Comparison of ENCODE assay signal across 11 cellular contexts in the genomic region with DNA sequence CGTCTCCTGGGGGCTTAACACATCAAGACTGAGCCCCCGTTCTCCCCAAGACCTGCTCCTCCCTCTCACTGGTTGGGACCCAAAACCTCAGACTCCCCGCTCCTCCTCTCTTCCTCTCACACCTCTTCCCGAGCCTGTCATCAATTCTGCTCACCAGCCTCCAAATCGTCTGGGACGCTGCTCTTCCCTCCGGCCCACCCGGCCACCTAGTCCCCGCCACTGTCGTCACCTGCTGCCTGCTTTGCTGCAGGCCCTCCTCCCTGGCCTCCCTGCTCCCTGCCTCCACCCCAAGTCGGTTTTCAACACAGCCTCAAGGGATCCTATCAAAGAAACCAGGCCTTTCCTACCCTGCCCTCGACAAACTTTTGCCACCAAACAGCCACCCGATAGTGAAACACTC. TPM values are rescaled to one million over a fixed set of nuclear protein-coding genes. Genes with fewer than 3 reads are reported as not detected.
A peak's percentile ranks its signal among the peaks of the same experiment; 100 is the strongest.
DNase-seq lines count a peak whose midpoint lies in the region; ATAC-seq, FAIRE-seq and TF ChIP-seq lines count a peak whose summit lies in the region.
"Had no signal": no experiment of that assay in that cellular context is flagged by ENCODE, and none has a peak within 500 bp of the region (broad histone marks: within the 10 kb centered on the region; RNA-seq: fewer than 3 reads in every experiment).

No MANE protein-coding gene starts in this region.

- TF ChIP-seq EP300 in upper lobe of left lung (IDR thresholded peaks at IDR 0.05) (no peak), ovary (IDR thresholded peaks at IDR 0.05) (no peak)

- CTCF ChIA-PET in endothelial cell of umbilical vein (lab: Charles Lee), result interaction anchor here (0.9 to 3.6 kb wide), 5 partner anchors 10 to 79 kb away, joined by 3 to 18 read pairs (median 3); no protein-coding TSS in a partner anchor

- POLR2A ChIA-PET in endothelial cell of umbilical vein (lab: Charles Lee), result interaction anchor here (0.7 kb wide), 1 partner anchor 29 kb away, joined by 3 read pairs; no protein-coding TSS in a partner anchor

- no peak for FAIRE-seq in endothelial cell of umbilical vein (lab: Jason Lieb, UNC)

- H4K20me1 ChIP-seq in SU-DHL-6 (ENCODE audit: low read depth, low read length), result no peaks in the 10 kb centered on the region
- no peaks in the 10 kb centered on the region for H4K20me1 ChIP-seq in endothelial cell of umbilical vein (replicated peaks; ENCODE audit: control insufficient read depth, extremely low read depth, insufficient read depth, low read length)

- BruUV-seq in endothelial cell of umbilical vein (replicated peaks; lab: Mats Ljungman, UMichigan), result no TSS peak

- peak overlapping the region in 2 of 10 donors; percentile 13 to 57 for H3K4me3 ChIP-seq in heart right ventricle
- H3K4me3 ChIP-seq in SU-DHL-6 (ENCODE audit: insufficient read depth, low read length, poor library complexity, severe bottlenecking), result no peak overlapping the region
- peak overlapping the region in 1 of 3 experiments; percentile 18 for H3K4me3 ChIP-seq in endothelial cell of umbilical vein (replicated peaks in 1 of 3; ENCODE audit: insufficient read depth in 1 of 3, low read depth in 1 of 3, low read length in 3 of 3)
- no peak overlapping the region for H3K4me3 ChIP-seq in upper lobe of left lung
- no peak overlapping the region for H3K4me3 ChIP-seq in ovary

- DNase-seq in heart right ventricle, result no peak
- DNase-seq in left ventricle myocardium superior, result no peak
- no peak for DNase-seq in endothelial cell of umbilical vein (ENCODE audit: low read depth, low spot score)
- DNase-seq in upper lobe of left lung, result no peak
- no peak for DNase-seq in ovary
- DNase-seq in inferior parietal cortex (ENCODE audit: extremely low spot score), result no peak
- DNase-seq: AML-193 had no signal

- H2AFZ ChIP-seq in SU-DHL-6 (ENCODE audit: low read depth, low read length, severe bottlenecking), result no peak overlapping the region
- no peak overlapping the region for H2AFZ ChIP-seq in endothelial cell of umbilical vein (ENCODE audit: low read depth, low read length)
- H2AFZ ChIP-seq: parathyroid adenoma had no signal

- no peaks in the 10 kb centered on the region for H3K9me1 ChIP-seq in endothelial cell of umbilical vein (replicated peaks; ENCODE audit: control insufficient read depth, extremely low read depth, insufficient read depth, low read length)

- H3K9ac ChIP-seq in SU-DHL-6 (ENCODE audit: low read length) (no peak overlapping the region), endothelial cell of umbilical vein (replicated peaks; ENCODE audit: extremely low read depth, insufficient read depth, low read length) (peak overlapping the region; percentile 19)
- H3K9ac ChIP-seq: parathyroid adenoma had no signal

- no peak for TF ChIP-seq POLR2A in endothelial cell of umbilical vein (IDR thresholded peaks at IDR 0.05; ENCODE audit: low read depth, low read length)
- no peak for TF ChIP-seq POLR2A in upper lobe of left lung (IDR thresholded peaks at IDR 0.05)
- TF ChIP-seq POLR2A in ovary (IDR thresholded peaks at IDR 0.05), result no peak

- peaks cover 0 to 44% (median 33%) of the 10 kb centered on the region in 9 donors for H3K4me1 ChIP-seq in heart right ventricle
- peaks cover 34% of the 10 kb centered on the region for H3K4me1 ChIP-seq in endothelial cell of umbilical vein (ENCODE audit: control insufficient read depth, extremely low read depth, insufficient read depth, low read length)
- H3K4me1 ChIP-seq in upper lobe of left lung, result peaks cover 30 to 43% (median 38%) of the 10 kb centered on the region in 4 donors
- H3K4me1 ChIP-seq in ovary (ENCODE audit: insufficient read depth), result no peaks in the 10 kb centered on the region
- H3K4me1 ChIP-seq: parathyroid adenoma had no signal

- 58 to 71% methylated on average over 13 of the region's 13 CpGs for WGBS in heart right ventricle, 2 donors
- 69 to 74% methylated on average over 13 of the region's 13 CpGs for WGBS in upper lobe of left lung, 2 donors
- WGBS in ovary, 3 donors, result 75 to 82% (median 80%) methylated on average over 13 of the region's 13 CpGs

- peaks cover 0 to 25% (median 0%) of the 10 kb centered on the region in 9 donors for H3K36me3 ChIP-seq in heart right ventricle
- H3K36me3 ChIP-seq in SU-DHL-6 (ENCODE audit: low read length), result no peaks in the 10 kb centered on the region
- H3K36me3 ChIP-seq in endothelial cell of umbilical vein (ENCODE audit: control insufficient read depth in 2 of 2, extremely low read depth in 1 of 2, insufficient read depth in 2 of 2, low read length in 2 of 2), result peaks cover 2 to 19% of the 10 kb centered on the region in 2 experiments
- H3K36me3 ChIP-seq in upper lobe of left lung, result peaks cover 0 to 21% (median 10%) of the 10 kb centered on the region in 4 donors
- no peaks in the 10 kb centered on the region for H3K36me3 ChIP-seq in ovary
- H3K36me3 ChIP-seq: ascending aorta had no signal

- H3K79me2 ChIP-seq in SU-DHL-6 (ENCODE audit: insufficient read depth, low read length), result peaks cover 57% of the 10 kb centered on the region
- H3K79me2 ChIP-seq in endothelial cell of umbilical vein (ENCODE audit: control insufficient read depth, insufficient read depth, low read length), result peaks cover 66% of the 10 kb centered on the region
- H3K79me2 ChIP-seq: parathyroid adenoma had no signal

- 0 out of 2 replicates have a peak, but pooled peaks cover 6% of the 10 kb centered on the region for H3F3A ChIP-seq in SU-DHL-6 (ENCODE audit: insufficient read depth)

- H3K27me3 ChIP-seq in heart right ventricle (peaks cover 0 to 21% (median 0%) of the 10 kb centered on the region in 7 donors), SU-DHL-6 (ENCODE audit: low read length) (no peaks in the 10 kb centered on the region), endothelial cell of umbilical vein (ENCODE audit: control insufficient read depth in 2 of 2, insufficient read depth in 2 of 2, low read length in 2 of 2) (no peaks in the 10 kb centered on the region), upper lobe of left lung (no peaks in the 10 kb centered on the region), ovary (no peaks in the 10 kb centered on the region)
- H3K27me3 ChIP-seq: ascending aorta had no signal

- TF ChIP-seq CTCF in heart right ventricle (IDR thresholded peaks at IDR 0.05) (no peak), SU-DHL-6 (IDR thresholded peaks at IDR 0.05; ENCODE audit: insufficient read depth, low read length, poor library complexity, severe bottlenecking) (no peak), endothelial cell of umbilical vein (IDR thresholded peaks at IDR 0.05; ENCODE audit: extremely low read depth in 1 of 2, insufficient read depth in 1 of 2, low read depth in 1 of 2, low read length in 2 of 2) (no peak), upper lobe of left lung (IDR thresholded peaks at IDR 0.05) (no peak), ovary (IDR thresholded peaks at IDR 0.05) (no peak)

- dilution Hi-C loops in endothelial cell of umbilical vein (cut with MboI; ENCODE audit: extremely low pct_ligation_motif_present, low sequenced_read_pairs), result no loop called here

- peak overlapping the region; percentile 86 for H3K4me2 ChIP-seq in SU-DHL-6 (ENCODE audit: low read depth, low read length, poor library complexity, severe bottlenecking)
- H3K4me2 ChIP-seq in endothelial cell of umbilical vein (ENCODE audit: insufficient read depth, low read length), result peak overlapping the region; percentile 48

- H3K9me3 ChIP-seq in heart right ventricle (no peaks in the 10 kb centered on the region), SU-DHL-6 (ENCODE audit: insufficient read depth, low read length) (no peaks in the 10 kb centered on the region), endothelial cell of umbilical vein (replicated peaks; ENCODE audit: control insufficient read depth, insufficient read depth, low read length) (no peaks in the 10 kb centered on the region), upper lobe of left lung (no peaks in the 10 kb centered on the region), ovary (no peaks in the 10 kb centered on the region)
- H3K9me3 ChIP-seq: ascending aorta had no signal

- no peaks in the 10 kb centered on the region for H3K9me2 ChIP-seq in SU-DHL-6 (replicated peaks; ENCODE audit: insufficient read depth, low read length)

- no peak for ATAC-seq in heart right ventricle
- ATAC-seq in left ventricle myocardium superior, result no peak
- ATAC-seq in upper lobe of left lung (ENCODE audit: low FRiP score in 2 of 2), result no peak
- ATAC-seq in HG03159 (IDR thresholded peaks at IDR 0.05; ENCODE audit: unreplicated experiment), result no peak

- intact Hi-C loops in heart right ventricle (cut with DNase I), result no loop called here
- intact Hi-C loops in left ventricle myocardium superior (cut with micrococcal nuclease), result no loop called here
- intact Hi-C loops in endothelial cell of umbilical vein (cut with micrococcal nuclease), result no loop called here
- intact Hi-C loops in ovary (cut with DNase I), result loop anchor here in 1 of 4 donors (10.0 kb wide), 1 partner anchor 168 kb away; no protein-coding TSS in a partner anchor

- H3K27ac ChIP-seq in heart right ventricle, result peak overlapping the region in 7 of 10 donors; percentile 23 to 97 (median 86)
- H3K27ac ChIP-seq in SU-DHL-6 (ENCODE audit: low read depth, low read length), result peak overlapping the region; percentile 83
- H3K27ac ChIP-seq in endothelial cell of umbilical vein (ENCODE audit: insufficient read depth, low read depth, low read length), result peak overlapping the region; percentile 83
- H3K27ac ChIP-seq in upper lobe of left lung, result peak overlapping the region; percentile 88 to 96 (median 92)
- H3K27ac ChIP-seq in ovary, result no peak overlapping the region
- H3K27ac ChIP-seq: parathyroid adenoma had no signal

RNA-seq across cellular contexts. Expression of a gene that starts 3.1 kb away (rescaled TPM):
- total RNA-seq in heart right ventricle (10 to 100 TPM in 4 of 10 donors, 1 to 10 TPM in 6; 5.1 to 19.4 (median 8.5) TPM), left ventricle myocardium superior (13.9 TPM), endothelial cell of umbilical vein (188 and 197 TPM in 2 replicates), upper lobe of left lung (10 to 100 TPM; 14.0 to 74.0 (median 45.9) TPM), ovary (10 to 100 TPM in 1 of 7 donors, 1 to 10 TPM in 6; 4.4 to 11.1 (median 7.1) TPM)
- polyA plus RNA-seq in heart right ventricle (10 to 100 TPM in 1 of 2 donors, 1 to 10 TPM in 1; 8.9 to 15.8 TPM), endothelial cell of umbilical vein (257 and 379 TPM in 2 replicates), ovary (1 to 10 TPM; 4.7 to 7.1 TPM)
- polyA plus RNA-seq in endothelial cell of umbilical vein (2011; cell fraction: cytosol; rRNA removed), result 194 and 222 TPM in 2 replicates
- polyA plus RNA-seq in endothelial cell of umbilical vein (2011; cell fraction: nucleus; rRNA removed), result 127 and 141 TPM in 2 replicates
- 125 and 143 TPM in 2 replicates for polyA plus RNA-seq in endothelial cell of umbilical vein (2012)
- 112 and 155 TPM in 2 replicates for polyA minus RNA-seq in endothelial cell of umbilical vein
- not detected for polyA minus RNA-seq in endothelial cell of umbilical vein (2011; cell fraction: cytosol; rRNA and poly(A)+ RNA removed)
- 35.3 and 50.5 TPM in 2 replicates for polyA minus RNA-seq in endothelial cell of umbilical vein (2011; cell fraction: nucleus; rRNA and poly(A)+ RNA removed)

RNA-seq across cellular contexts. Expression of a gene that starts 36.2 kb away (rescaled TPM):
- total RNA-seq in heart right ventricle (10 to 100 TPM in 3 of 10 donors, 1 to 10 TPM in 7; 7.4 to 12.9 (median 8.5) TPM), left ventricle myocardium superior (10.0 TPM), endothelial cell of umbilical vein (39.5 and 40.6 TPM in 2 replicates), upper lobe of left lung (10 to 100 TPM in 4 of 6 donors, 1 to 10 TPM in 2; 6.2 to 19.8 (median 13.6) TPM), ovary (10 to 100 TPM in 4 of 7 donors, 1 to 10 TPM in 3; 4.8 to 13.6 (median 10.1) TPM)
- polyA plus RNA-seq in heart right ventricle (10 to 100 TPM; 14.0 to 14.8 TPM), endothelial cell of umbilical vein (36.1 and 42.0 TPM in 2 replicates), ovary (1 to 10 TPM in 1 of 2 donors, under 1 TPM in 1; 0.72 to 7.9 TPM)
- 21.1 and 28.5 TPM in 2 replicates for polyA plus RNA-seq in endothelial cell of umbilical vein (2011; cell fraction: cytosol; rRNA removed)
- polyA plus RNA-seq in endothelial cell of umbilical vein (2011; cell fraction: nucleus; rRNA removed), result 44.8 and 58.7 TPM in 2 replicates
- 19.0 and 22.9 TPM in 2 replicates for polyA plus RNA-seq in endothelial cell of umbilical vein (2012)
- 23.6 and 26.9 TPM in 2 replicates for polyA minus RNA-seq in endothelial cell of umbilical vein
- polyA minus RNA-seq in endothelial cell of umbilical vein (2011; cell fraction: cytosol; rRNA and poly(A)+ RNA removed), result 12.5 TPM
- 12.6 and 21.3 TPM in 2 replicates for polyA minus RNA-seq in endothelial cell of umbilical vein (2011; cell fraction: nucleus; rRNA and poly(A)+ RNA removed)

RNA-seq across cellular contexts. Expression of a gene that starts 55.8 kb away (rescaled TPM):
- total RNA-seq in heart right ventricle, result under 1 TPM in 6 of 10 donors, not detected in 4; 0.04 to 0.21 (median 0.05) TPM
- polyA plus RNA-seq in heart right ventricle, result under 1 TPM; under 0.01 to 0.01 TPM
- total RNA-seq in left ventricle myocardium superior, result 0.05 TPM
- 1.3 and 1.4 TPM in 2 replicates for total RNA-seq in endothelial cell of umbilical vein
- polyA plus RNA-seq in endothelial cell of umbilical vein, result 0.33 and 0.41 TPM in 2 replicates
- 0.23 and 0.34 TPM in 2 replicates for polyA plus RNA-seq in endothelial cell of umbilical vein (2011; cell fraction: cytosol; rRNA removed)
- polyA plus RNA-seq in endothelial cell of umbilical vein (2011; cell fraction: nucleus; rRNA removed), result 0.72 and 0.76 TPM in 2 replicates
- polyA plus RNA-seq in endothelial cell of umbilical vein (2012), result 4.9 and 5.1 TPM in 2 replicates
- polyA minus RNA-seq in endothelial cell of umbilical vein, result 0.24 and 0.34 TPM in 2 replicates
- polyA minus RNA-seq in endothelial cell of umbilical vein (2011; cell fraction: cytosol; rRNA and poly(A)+ RNA removed), result 0.20 TPM
- polyA minus RNA-seq in endothelial cell of umbilical vein (2011; cell fraction: nucleus; rRNA and poly(A)+ RNA removed), result 0.29 and 0.43 TPM in 2 replicates
- 1 to 10 TPM in 5 of 6 donors, under 1 TPM in 1; 0.37 to 9.1 (median 4.5) TPM for total RNA-seq in upper lobe of left lung
- total RNA-seq in ovary, result under 1 TPM in 2 of 7 donors, not detected in 5; 0.02 to 0.03 TPM
- under 1 TPM; 0.01 to 0.05 TPM for polyA plus RNA-seq in ovary
- total RNA-seq: ascending aorta had no signal

Comparison
In these comparisons a context has a peak if more than half of its experiments do, and no peak if none do; other contexts are left out.
1. H3K27ac ChIP-seq: peak in heart right ventricle (7 of 10), SU-DHL-6 (single experiment), endothelial cell of umbilical vein (single experiment) and upper lobe of left lung (4 of 4); none in ovary (0 of 2).